1 cellular context compared by ENCODE assay signal in the genomic region with DNA sequence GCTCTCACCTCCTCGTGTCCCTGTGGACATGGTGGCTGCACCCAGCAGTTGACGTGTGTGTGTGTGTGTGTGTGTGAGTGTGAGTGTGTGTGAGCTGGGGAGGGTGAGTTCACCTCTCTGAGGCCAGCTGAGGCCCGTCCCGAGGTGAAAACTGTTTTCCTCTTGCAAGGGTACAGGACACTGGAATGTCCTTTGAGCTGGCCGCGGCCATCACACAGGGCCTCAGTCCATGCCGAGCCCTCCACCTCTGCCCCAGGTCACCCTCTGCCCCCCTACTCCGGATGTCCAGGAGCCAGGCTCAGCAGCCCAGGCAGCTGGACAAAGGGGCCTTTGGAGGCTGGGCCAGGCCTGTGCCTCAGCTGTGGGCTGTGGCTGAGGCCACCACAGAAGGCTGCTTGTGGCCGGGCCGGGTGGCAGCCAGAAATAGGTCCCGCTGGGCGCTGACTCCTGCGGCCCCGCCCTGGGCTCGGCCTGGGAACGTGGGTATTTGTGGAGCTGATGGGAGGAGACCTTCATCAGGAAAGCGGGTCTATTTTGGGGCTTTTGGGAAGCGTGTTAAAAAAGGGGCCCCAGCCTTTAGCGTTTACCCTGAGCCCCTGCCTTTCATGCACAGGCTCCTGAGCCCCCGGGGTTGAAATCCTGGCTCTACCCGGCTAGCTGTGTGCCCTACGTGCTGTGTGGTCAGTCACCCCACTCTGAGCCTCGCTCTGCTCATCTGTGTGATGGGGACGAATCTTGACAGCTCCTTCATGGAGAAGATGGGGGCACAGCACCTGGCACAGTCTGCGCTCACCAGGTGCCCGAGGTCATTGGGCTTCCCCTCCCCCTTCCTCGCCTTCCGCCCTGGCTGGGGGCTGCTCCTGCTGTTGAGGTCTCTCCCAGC.
A peak's percentile ranks its signal among the peaks of the same experiment; 100 is the strongest.
TF ChIP-seq lines count a peak whose summit lies in the region.

No MANE protein-coding gene starts in this region.

TF ChIP-seq in HepG2, 621 proteins besides CTCF, POLR2A, EP300 and RAD21 (continued from another document and continues in another):
- TF ChIP-seq, protein P1, sequence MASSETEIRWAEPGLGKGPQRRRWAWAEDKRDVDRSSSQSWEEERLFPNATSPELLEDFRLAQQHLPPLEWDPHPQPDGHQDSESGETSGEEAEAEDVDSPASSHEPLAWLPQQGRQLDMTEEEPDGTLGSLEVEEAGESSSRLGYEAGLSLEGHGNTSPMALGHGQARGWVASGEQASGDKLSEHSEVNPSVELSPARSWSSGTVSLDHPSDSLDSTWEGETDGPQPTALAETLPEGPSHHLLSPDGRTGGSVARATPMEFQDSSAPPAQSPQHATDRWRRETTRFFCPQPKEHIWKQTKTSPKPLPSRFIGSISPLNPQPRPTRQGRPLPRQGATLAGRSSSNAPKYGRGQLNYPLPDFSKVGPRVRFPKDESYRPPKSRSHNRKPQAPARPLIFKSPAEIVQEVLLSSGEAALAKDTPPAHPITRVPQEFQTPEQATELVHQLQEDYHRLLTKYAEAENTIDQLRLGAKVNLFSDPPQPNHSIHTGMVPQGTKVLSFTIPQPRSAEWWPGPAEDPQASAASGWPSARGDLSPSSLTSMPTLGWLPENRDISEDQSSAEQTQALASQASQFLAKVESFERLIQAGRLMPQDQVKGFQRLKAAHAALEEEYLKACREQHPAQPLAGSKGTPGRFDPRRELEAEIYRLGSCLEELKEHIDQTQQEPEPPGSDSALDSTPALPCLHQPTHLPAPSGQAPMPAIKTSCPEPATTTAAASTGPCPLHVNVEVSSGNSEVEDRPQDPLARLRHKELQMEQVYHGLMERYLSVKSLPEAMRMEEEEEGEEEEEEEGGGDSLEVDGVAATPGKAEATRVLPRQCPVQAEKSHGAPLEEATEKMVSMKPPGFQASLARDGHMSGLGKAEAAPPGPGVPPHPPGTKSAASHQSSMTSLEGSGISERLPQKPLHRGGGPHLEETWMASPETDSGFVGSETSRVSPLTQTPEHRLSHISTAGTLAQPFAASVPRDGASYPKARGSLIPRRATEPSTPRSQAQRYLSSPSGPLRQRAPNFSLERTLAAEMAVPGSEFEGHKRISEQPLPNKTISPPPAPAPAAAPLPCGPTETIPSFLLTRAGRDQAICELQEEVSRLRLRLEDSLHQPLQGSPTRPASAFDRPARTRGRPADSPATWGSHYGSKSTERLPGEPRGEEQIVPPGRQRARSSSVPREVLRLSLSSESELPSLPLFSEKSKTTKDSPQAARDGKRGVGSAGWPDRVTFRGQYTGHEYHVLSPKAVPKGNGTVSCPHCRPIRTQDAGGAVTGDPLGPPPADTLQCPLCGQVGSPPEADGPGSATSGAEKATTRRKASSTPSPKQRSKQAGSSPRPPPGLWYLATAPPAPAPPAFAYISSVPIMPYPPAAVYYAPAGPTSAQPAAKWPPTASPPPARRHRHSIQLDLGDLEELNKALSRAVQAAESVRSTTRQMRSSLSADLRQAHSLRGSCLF (CRISPR knock-in tag; IDR thresholded peaks at IDR 0.05; ENCODE audit: borderline replicate concordance), result no peak
- TF ChIP-seq ZNF879 (CRISPR knock-in tag; IDR thresholded peaks at IDR 0.05), result no peak
- no peak for TF ChIP-seq BHLHE40 (IDR thresholded peaks at IDR 0.05; ENCODE audit: low read length)
- 0 out of 2 replicates have a peak, but pooled peaks have one; percentile 1 for TF ChIP-seq FOXC1 (CRISPR knock-in tag; IDR thresholded peaks at IDR 0.05; ENCODE audit: borderline replicate concordance)
- peak; percentile 66; the same call in 1 of the 2 replicates for TF ChIP-seq ZFP36L1 (CRISPR knock-in tag; IDR thresholded peaks at IDR 0.05)
- no peak for TF ChIP-seq ZFP1 (CRISPR knock-in tag; IDR thresholded peaks at IDR 0.05)
- TF ChIP-seq ATF6 (CRISPR knock-in tag; conservative IDR thresholded peaks at IDR 0.05), result no peak
- TF ChIP-seq ZNF605 (CRISPR knock-in tag; IDR thresholded peaks at IDR 0.05), result no peak
- TF ChIP-seq, protein P2, sequence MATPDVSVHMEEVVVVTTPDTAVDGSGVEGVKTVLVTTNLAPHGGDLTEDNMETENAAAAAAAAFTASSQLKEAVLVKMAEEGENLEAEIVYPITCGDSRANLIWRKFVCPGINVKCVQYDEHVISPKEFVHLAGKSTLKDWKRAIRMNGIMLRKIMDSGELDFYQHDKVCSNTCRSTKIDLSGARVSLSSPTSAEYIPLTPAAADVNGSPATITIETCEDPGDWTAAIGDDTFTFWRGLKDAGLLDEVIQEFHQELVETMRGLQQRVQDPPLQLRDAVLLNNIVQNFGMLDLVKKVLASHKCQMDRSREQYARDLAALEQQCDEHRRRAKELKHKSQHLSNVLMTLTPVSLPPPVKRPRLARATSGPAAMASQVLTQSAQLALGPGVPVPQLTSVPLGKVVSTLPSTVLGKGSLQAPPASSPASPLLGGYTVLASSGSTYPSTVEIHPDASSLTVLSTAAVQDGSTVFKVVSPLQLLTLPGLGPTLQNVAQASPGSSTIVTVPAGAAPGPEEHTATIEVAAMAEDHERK (CRISPR knock-in tag; IDR thresholded peaks at IDR 0.05; ENCODE audit: low read depth), result no peak
- no peak for TF ChIP-seq ZNF225 (CRISPR knock-in tag; IDR thresholded peaks at IDR 0.05)
- peak; percentile 77 for TF ChIP-seq ZNF629 (CRISPR knock-in tag; conservative IDR thresholded peaks at IDR 0.05)
- TF ChIP-seq IKZF4 (CRISPR knock-in tag; IDR thresholded peaks at IDR 0.05; ENCODE audit: borderline replicate concordance, low read depth, not compliant biosample characterization), result peak; percentile 27
- TF ChIP-seq PAWR (CRISPR knock-in tag; IDR thresholded peaks at IDR 0.05; ENCODE audit: borderline replicate concordance), result no peak
- no peak for TF ChIP-seq SUZ12 (IDR thresholded peaks at IDR 0.05; ENCODE audit: low read depth, low read length)
- no peak for TF ChIP-seq FOSL1 (CRISPR knock-in tag; IDR thresholded peaks at IDR 0.05; ENCODE audit: borderline replicate concordance)
- peak; percentile 98 for TF ChIP-seq PHF21A (CRISPR knock-in tag; IDR thresholded peaks at IDR 0.05)
- TF ChIP-seq JDP2 (CRISPR knock-in tag; IDR thresholded peaks at IDR 0.05; ENCODE audit: borderline replicate concordance), result no peak
- TF ChIP-seq ELF3 (CRISPR knock-in tag; IDR thresholded peaks at IDR 0.05), result peak; percentile 38; the same call in 1 of the 2 replicates
- peak; percentile 89 for TF ChIP-seq RARA (CRISPR knock-in tag; IDR thresholded peaks at IDR 0.05)
- TF ChIP-seq POLR2AphosphoS5 (IDR thresholded peaks at IDR 0.05; ENCODE audit: low read depth, low read length), result no peak
- TF ChIP-seq SALL2 (CRISPR knock-in tag; IDR thresholded peaks at IDR 0.05), result no peak
- TF ChIP-seq, protein P3, sequence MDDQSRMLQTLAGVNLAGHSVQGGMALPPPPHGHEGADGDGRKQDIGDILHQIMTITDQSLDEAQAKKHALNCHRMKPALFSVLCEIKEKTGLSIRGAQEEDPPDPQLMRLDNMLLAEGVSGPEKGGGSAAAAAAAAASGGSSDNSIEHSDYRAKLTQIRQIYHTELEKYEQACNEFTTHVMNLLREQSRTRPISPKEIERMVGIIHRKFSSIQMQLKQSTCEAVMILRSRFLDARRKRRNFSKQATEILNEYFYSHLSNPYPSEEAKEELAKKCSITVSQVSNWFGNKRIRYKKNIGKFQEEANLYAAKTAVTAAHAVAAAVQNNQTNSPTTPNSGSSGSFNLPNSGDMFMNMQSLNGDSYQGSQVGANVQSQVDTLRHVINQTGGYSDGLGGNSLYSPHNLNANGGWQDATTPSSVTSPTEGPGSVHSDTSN (CRISPR knock-in tag; IDR thresholded peaks at IDR 0.05; ENCODE audit: borderline replicate concordance), result no peak
- TF ChIP-seq ARID2 (CRISPR knock-in tag; IDR thresholded peaks at IDR 0.05; ENCODE audit: borderline replicate concordance), result no peak; the same call in 1 of the 2 replicates
- TF ChIP-seq ERF (CRISPR knock-in tag; IDR thresholded peaks at IDR 0.05), result 0 out of 2 replicates have a peak, but pooled peaks have one; percentile 14
- TF ChIP-seq HDAC6 (IDR thresholded peaks at IDR 0.05; ENCODE audit: low read depth, low read length), result no peak
- TF ChIP-seq ZKSCAN1 (IDR thresholded peaks at IDR 0.05; ENCODE audit: low read length), result no peak
- TF ChIP-seq ZBTB20 (CRISPR knock-in tag; IDR thresholded peaks at IDR 0.05; ENCODE audit: borderline replicate concordance, low read depth), result peak; percentile 86; the same call in 1 of the 2 replicates
- no peak; the same call in 1 of the 2 replicates for TF ChIP-seq HMG20A (CRISPR knock-in tag; IDR thresholded peaks at IDR 0.05; ENCODE audit: borderline replicate concordance)
- no peak for TF ChIP-seq SRF (IDR thresholded peaks at IDR 0.05; ENCODE audit: low read depth, low read length)
- TF ChIP-seq ZBED4 (CRISPR knock-in tag; IDR thresholded peaks at IDR 0.05; ENCODE audit: borderline replicate concordance), result no peak
- no peak for TF ChIP-seq ZNF484 (CRISPR knock-in tag; IDR thresholded peaks at IDR 0.05; ENCODE audit: borderline replicate concordance, low read depth)
- TF ChIP-seq PRDM4 (CRISPR knock-in tag; IDR thresholded peaks at IDR 0.05; ENCODE audit: borderline replicate concordance), result no peak
- TF ChIP-seq AGO1 (IDR thresholded peaks at IDR 0.05; ENCODE audit: low read depth, low read length, poor library complexity, severe bottlenecking), result no peak
- TF ChIP-seq RFX1 (IDR thresholded peaks at IDR 0.05), result no peak
- TF ChIP-seq ZMYM2 (CRISPR knock-in tag; IDR thresholded peaks at IDR 0.05), result 0 out of 2 replicates have a peak, but pooled peaks have one; percentile 40
- TF ChIP-seq HNRNPLL (IDR thresholded peaks at IDR 0.05; ENCODE audit: low read depth, low read length, poor library complexity, severe bottlenecking), result peak; percentile 42
- TF ChIP-seq, protein P4, sequence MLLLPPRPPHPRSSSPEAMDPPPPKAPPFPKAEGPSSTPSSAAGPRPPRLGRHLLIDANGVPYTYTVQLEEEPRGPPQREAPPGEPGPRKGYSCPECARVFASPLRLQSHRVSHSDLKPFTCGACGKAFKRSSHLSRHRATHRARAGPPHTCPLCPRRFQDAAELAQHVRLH (CRISPR knock-in tag; IDR thresholded peaks at IDR 0.05; ENCODE audit: borderline replicate concordance, low read depth), result peak; percentile 76; the same call in 1 of the 2 replicates
- 0 out of 2 replicates have a peak, but pooled peaks have one; percentile 15 for TF ChIP-seq IRF2 (CRISPR knock-in tag; IDR thresholded peaks at IDR 0.05)
- no peak for TF ChIP-seq ZBTB44 (CRISPR knock-in tag; IDR thresholded peaks at IDR 0.05)
- TF ChIP-seq FOXO1 (CRISPR knock-in tag; IDR thresholded peaks at IDR 0.05), result peak; percentile 64; the same call in 1 of the 2 replicates
